ENCODE assay signal across 17 cellular contexts in genomic region chr2:7020059-7020458, GRCh38.
"Had no signal": no experiment of that assay in that cellular context is flagged by ENCODE, and none has a peak within 500 bp of the region (broad histone marks: within the 10 kb centered on the region; RNA-seq: fewer than 3 reads in every experiment).

No MANE protein-coding gene starts in this region.

- H3K9me3 Mint-ChIP-seq: activated naive CD8-positive, alpha-beta T cell treated with anti-CD3 and anti-CD28 coated beads, Interleukin-2, amount 10 ng/mL, durations not matched to agents 7 days and 5 days; central memory CD8-positive, alpha-beta T cell; natural killer cell; stimulated activated naive CD8-positive, alpha-beta T cell treated with anti-CD3 and anti-CD28 coated beads, Interleukin-15, amount 100 ng/mL, for 72 hours; type B pancreatic cell had no signal

- H3K27ac Mint-ChIP-seq: activated naive CD8-positive, alpha-beta T cell treated with anti-CD3 and anti-CD28 coated beads, Interleukin-2, amount 10 ng/mL, durations not matched to agents 7 days and 5 days; natural killer cell; progenitor cell of endocrine pancreas; type B pancreatic cell had no signal

- H3K27me3 Mint-ChIP-seq: activated naive CD8-positive, alpha-beta T cell treated with anti-CD3 and anti-CD28 coated beads, Interleukin-2, amount 10 ng/mL, durations not matched to agents 7 days and 5 days; central memory CD8-positive, alpha-beta T cell; progenitor cell of endocrine pancreas; stimulated activated naive CD8-positive, alpha-beta T cell treated with anti-CD3 and anti-CD28 coated beads, Interleukin-15, amount 100 ng/mL, for 72 hours; type B pancreatic cell had no signal

- H3K36me3 Mint-ChIP-seq: natural killer cell had no signal

- ATAC-seq: gastroesophageal sphincter; heart left ventricle; lower lobe of right lung; natural killer cell; stimulated activated naive CD8-positive, alpha-beta T cell treated with anti-CD3 and anti-CD28 coated beads, Interleukin-15, amount 100 ng/mL, for 72 hours had no signal

- H3K9me3 ChIP-seq: colonic mucosa, gastroesophageal sphincter, heart left ventricle, lower lobe of right lung, right atrium auricular region had no signal

- H3K27me3 ChIP-seq: brain microvascular endothelial cell, colonic mucosa, gastroesophageal sphincter, heart left ventricle, right atrium auricular region had no signal

- H3K4me1 ChIP-seq: colonic mucosa, lower lobe of right lung had no signal

- H3K4me3 Mint-ChIP-seq: activated naive CD8-positive, alpha-beta T cell treated with anti-CD3 and anti-CD28 coated beads, Interleukin-2, amount 10 ng/mL, durations not matched to agents 7 days and 5 days; central memory CD8-positive, alpha-beta T cell; natural killer cell; stimulated activated naive CD8-positive, alpha-beta T cell treated with anti-CD3 and anti-CD28 coated beads, Interleukin-15, amount 100 ng/mL, for 72 hours; type B pancreatic cell had no signal

- H3K36me3 ChIP-seq: brain microvascular endothelial cell, colonic mucosa, right atrium auricular region had no signal

- H3K4me1 Mint-ChIP-seq: activated naive CD8-positive, alpha-beta T cell treated with anti-CD3 and anti-CD28 coated beads, Interleukin-2, amount 10 ng/mL, durations not matched to agents 7 days and 5 days; natural killer cell; stimulated activated naive CD8-positive, alpha-beta T cell treated with anti-CD3 and anti-CD28 coated beads, Interleukin-15, amount 100 ng/mL, for 72 hours had no signal

- H3K27ac ChIP-seq: brain microvascular endothelial cell, colonic mucosa, gastroesophageal sphincter, lower lobe of right lung, right atrium auricular region had no signal

- H3K4me3 ChIP-seq: colonic mucosa, gastroesophageal sphincter, heart left ventricle, lower lobe of right lung, right atrium auricular region had no signal

- DNase-seq: activated CD4-positive, alpha-beta T cell treated with anti-CD3 and anti-CD28 coated beads, Interleukin-2, amount 50 U/mL, for 1 hour; activated CD4-positive, CD25-positive, alpha-beta regulatory T cell treated with anti-CD3 and anti-CD28 coated beads, Interleukin-2, amount 50 U/mL, for 72 hours; activated naive CD8-positive, alpha-beta T cell treated with anti-CD3 and anti-CD28 coated beads, Interleukin-2, amount 10 ng/mL, durations not matched to agents 7 days and 5 days; anterior cingulate cortex; brain microvascular endothelial cell; colonic mucosa; heart left ventricle; lower lobe of right lung; natural killer cell; stimulated activated CD4-positive, alpha-beta T cell treated with anti-CD3 and anti-CD28 coated beads, Interleukin-15, amount 100 ng/mL, for 24 hours; stimulated activated CD4-positive, alpha-beta T cell treated with anti-CD3 and anti-CD28 coated beads, Interleukin-2, amount 100 ng/mL, for 48 hours; stimulated activated naive CD8-positive, alpha-beta T cell treated with anti-CD3 and anti-CD28 coated beads, Interleukin-15, amount 100 ng/mL, for 72 hours had no signal
